In the genomic region with DNA sequence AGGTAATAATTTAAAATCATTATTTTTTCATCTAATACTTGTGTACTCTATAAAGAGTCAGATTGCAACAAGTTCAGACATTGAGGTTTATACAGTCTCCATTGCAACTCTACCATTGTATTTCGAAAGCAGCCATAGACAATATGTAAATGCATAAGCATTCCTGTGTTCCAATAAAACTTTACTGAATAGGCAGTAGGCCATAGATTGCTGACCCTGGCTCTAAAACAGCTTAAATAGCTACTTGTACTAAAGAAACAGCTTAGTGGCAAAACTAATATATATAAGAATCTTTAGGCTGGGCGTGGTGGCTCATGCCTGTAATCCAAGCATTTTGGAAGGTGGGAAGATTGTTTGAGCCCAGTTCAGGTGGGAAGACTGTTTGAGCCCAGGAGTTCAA, we compare ENCODE assay signal across 35 cellular contexts.
DNase-seq lines count a peak whose midpoint lies in the region; ATAC-seq and TF ChIP-seq lines count a peak whose summit lies in the region.
"Had no signal": no experiment of that assay in that cellular context is flagged by ENCODE, and none has a peak within 500 bp of the region (broad histone marks: within the 10 kb centered on the region; RNA-seq: fewer than 3 reads in every experiment).

No MANE protein-coding gene starts in this region.

- in situ Hi-C loops in HAP-1 (cut with MboI; ENCODE audit: low sequenced_read_pairs), result no loop called here

- no peak for TF ChIP-seq POLR2A in breast epithelium (IDR thresholded peaks at IDR 0.05)

- H3K27me3 Mint-ChIP-seq in MCF 10A (ENCODE audit: insufficient read depth, unreplicated experiment) (no peaks in the 10 kb centered on the region), GM23338 (ENCODE audit: insufficient read depth, low read depth, poor library complexity) (no peaks in the 10 kb centered on the region), T-helper 17 cell (peaks cover 15% of the 10 kb centered on the region)
- H3K27me3 Mint-ChIP-seq: CD4-positive, alpha-beta T cell had no signal

- no peak overlapping the region for H3K27ac ChIP-seq in breast epithelium
- no peak overlapping the region for H3K27ac ChIP-seq in GM23338 (ENCODE audit: low read depth)
- H3K27ac ChIP-seq in foreskin keratinocyte, result no peak overlapping the region
- H3K27ac ChIP-seq: 22Rv1; A549; BLaER1; BLaER1 treated with 17β-estradiol and CSF1 and Interleukin-3, amounts not matched to agents 10 nM and 100 nM; C4-2B had no signal

- H3K4me1 Mint-ChIP-seq in MCF 10A (ENCODE audit: insufficient read depth, unreplicated experiment) (no peaks in the 10 kb centered on the region), GM23338 (peaks cover 15% of the 10 kb centered on the region), T-helper 17 cell (no peaks in the 10 kb centered on the region)
- H3K4me1 Mint-ChIP-seq: B cell; CD14-positive monocyte; CD4-positive, alpha-beta memory T cell; CD4-positive, CD25-positive, alpha-beta regulatory T cell; CD8-positive, alpha-beta memory T cell had no signal

- intact Hi-C loops in MCF 10A (cut with micrococcal nuclease), result no loop called here
- intact Hi-C loops in breast epithelium (cut with DNase I; ENCODE audit: low total_unique reads), result no loop called here

- H3K4me3 ChIP-seq in breast epithelium (no peak overlapping the region), GM23338 (no peak overlapping the region), HAP-1 (no peak overlapping the region)
- H3K4me3 ChIP-seq: A549; BLaER1; BLaER1 treated with 17β-estradiol and CSF1 and Interleukin-3, amounts not matched to agents 10 nM and 100 nM had no signal

- DNase-seq in MCF 10A (ENCODE audit: unreplicated experiment) (no peak), breast epithelium (ENCODE audit: low spot score in 2 of 2) (no peak), GM23338 (ENCODE audit: low spot score) (no peak), HAP-1 (ENCODE audit: low spot score in 2 of 2) (peak; percentile 63 to 98), T-helper 17 cell (no peak), activated gamma-delta T cell (lab: John Stamatoyannopoulos, UW) (no peak), germinal center (ENCODE audit: low spot score) (no peak), foreskin keratinocyte (no peak)
- DNase-seq: 8988T; ACHN; AML-193; BE2C; C1 segment of cervical spinal cord; Caco-2; Calu3; CD4-positive, alpha-beta memory T cell; CD4-positive, alpha-beta T cell; CD4-positive, CD25-positive, alpha-beta regulatory T cell; CD8-positive, alpha-beta memory T cell; CD8-positive, alpha-beta T cell; COR-L47; DMS 273 treated with DMSO at 0.1 percent for 48 hours; DMS153; DMS53; DMS79; DMS79 treated with DMSO at 0.1 percent for 48 hours; DND-41; EL had no signal

- CTCF ChIA-PET in MCF 10A (lab: Yijun Ruan, JAX), result interaction anchor here (0.6 to 4.8 kb wide), 2 partner anchors 13 to 205 kb away, joined by 3 to 27 read pairs; no protein-coding TSS in a partner anchor

- H3K27me3 ChIP-seq in breast epithelium (no peaks in the 10 kb centered on the region), GM23338 (ENCODE audit: insufficient read depth) (no peaks in the 10 kb centered on the region), HAP-1 (ENCODE audit: low read depth) (no peaks in the 10 kb centered on the region), foreskin keratinocyte (no peaks in the 10 kb centered on the region)
- H3K27me3 ChIP-seq: BE2C; BLaER1; BLaER1 treated with 17β-estradiol and CSF1 and Interleukin-3, amounts not matched to agents 10 nM and 100 nM had no signal

- H3K4me1 ChIP-seq in breast epithelium, result no peaks in the 10 kb centered on the region
- no peaks in the 10 kb centered on the region; the same call in 1 of the 2 replicates for H3K4me1 ChIP-seq in GM23338 (ENCODE audit: insufficient read depth)
- peaks cover 15% of the 10 kb centered on the region for H3K4me1 ChIP-seq in HAP-1
- no peaks in the 10 kb centered on the region for H3K4me1 ChIP-seq in foreskin keratinocyte
- H3K4me1 ChIP-seq: A549; BE2C; BLaER1; BLaER1 treated with 17β-estradiol and CSF1 and Interleukin-3, amounts not matched to agents 10 nM and 100 nM; Caco-2 had no signal

- H3K27ac Mint-ChIP-seq in MCF 10A (ENCODE audit: low read depth, unreplicated experiment) (peak overlapping the region; percentile 6), GM23338 (peak overlapping the region; percentile 26; the same call in 1 of the 2 replicates), T-helper 17 cell (peak overlapping the region; percentile 11)
- H3K27ac Mint-ChIP-seq: B cell; CD14-positive monocyte; CD4-positive, alpha-beta T cell; CD4-positive, CD25-positive, alpha-beta regulatory T cell; CD8-positive, alpha-beta memory T cell; CD8-positive, alpha-beta T cell had no signal

- no peak overlapping the region for H2AFZ ChIP-seq in GM23338

- H3K4me2 ChIP-seq in GM23338, result no peak overlapping the region
- H3K4me2 ChIP-seq: A549; BLaER1; BLaER1 treated with 17β-estradiol and CSF1 and Interleukin-3, amounts not matched to agents 10 nM and 100 nM had no signal

- ATAC-seq in GM23338 (no peak), T-helper 17 cell (no peak), foreskin keratinocyte (no peak)
- ATAC-seq: A549; CD8-positive, alpha-beta T cell had no signal

- H4K20me1 ChIP-seq in GM23338 (replicated peaks; ENCODE audit: insufficient read depth), result no peaks in the 10 kb centered on the region
- H4K20me1 ChIP-seq: BLaER1; BLaER1 treated with 17β-estradiol and CSF1 and Interleukin-3, amounts not matched to agents 10 nM and 100 nM had no signal

- H3K36me3 Mint-ChIP-seq in MCF 10A (ENCODE audit: insufficient read depth, unreplicated experiment) (no peaks in the 10 kb centered on the region), GM23338 (ENCODE audit: low read depth) (no peaks in the 10 kb centered on the region), T-helper 17 cell (ENCODE audit: low read depth) (no peaks in the 10 kb centered on the region)
- H3K36me3 Mint-ChIP-seq: CD14-positive monocyte; CD4-positive, alpha-beta memory T cell; CD4-positive, CD25-positive, alpha-beta regulatory T cell; CD8-positive, alpha-beta memory T cell; CD8-positive, alpha-beta T cell had no signal

- no TSS peak for BruUV-seq in MCF 10A (replicated peaks; lab: Mats Ljungman, UMichigan)

- H3K36me3 ChIP-seq in breast epithelium, result no peaks in the 10 kb centered on the region
- H3K36me3 ChIP-seq in GM23338 (ENCODE audit: insufficient read depth), result no peaks in the 10 kb centered on the region
- H3K36me3 ChIP-seq in HAP-1 (replicated peaks), result no peaks in the 10 kb centered on the region
- H3K36me3 ChIP-seq: BE2C; BLaER1; BLaER1 treated with 17β-estradiol and CSF1 and Interleukin-3, amounts not matched to agents 10 nM and 100 nM had no signal

- H3K9me2 ChIP-seq in GM23338 (ENCODE audit: insufficient read depth), result no peaks in the 10 kb centered on the region

- H3K4me3 Mint-ChIP-seq in MCF 10A (ENCODE audit: unreplicated experiment), result no peak overlapping the region
- no peak overlapping the region for H3K4me3 Mint-ChIP-seq in GM23338
- no peak overlapping the region for H3K4me3 Mint-ChIP-seq in T-helper 17 cell
- H3K4me3 Mint-ChIP-seq: B cell; CD14-positive monocyte; CD4-positive, alpha-beta memory T cell; CD4-positive, alpha-beta T cell; CD4-positive, CD25-positive, alpha-beta regulatory T cell; CD8-positive, alpha-beta memory T cell; CD8-positive, alpha-beta T cell had no signal

- POLR2A ChIA-PET in MCF 10A (lab: Yijun Ruan, JAX), result no interaction called here

- H3K9me3 ChIP-seq in breast epithelium (no peaks in the 10 kb centered on the region), HAP-1 (no peaks in the 10 kb centered on the region), T-helper 17 cell (ENCODE audit: control insufficient read depth, low read length, poor library complexity, severe bottlenecking) (no peaks in the 10 kb centered on the region)
- H3K9me3 ChIP-seq: A549; BE2C; BLaER1; BLaER1 treated with 17β-estradiol and CSF1 and Interleukin-3, amounts not matched to agents 10 nM and 100 nM; Caco-2 had no signal

- no peaks in the 10 kb centered on the region for H3K79me2 ChIP-seq in GM23338 (replicated peaks; ENCODE audit: insufficient read depth)

- TF ChIP-seq CTCF in MCF 10A (IDR thresholded peaks at IDR 0.05; ENCODE audit: unreplicated experiment) (no peak), breast epithelium (IDR thresholded peaks at IDR 0.05) (no peak), GM23338 (conservative IDR thresholded peaks at IDR 0.05; ENCODE audit: low read depth in 2 of 2) (no peak), foreskin keratinocyte (conservative IDR thresholded peaks at IDR 0.05) (no peak)

- H3K9me3 Mint-ChIP-seq in MCF 10A (ENCODE audit: unreplicated experiment), result no peaks in the 10 kb centered on the region
- H3K9me3 Mint-ChIP-seq in GM23338, result no peaks in the 10 kb centered on the region
- H3K9me3 Mint-ChIP-seq: CD14-positive monocyte; CD4-positive, alpha-beta memory T cell; CD4-positive, alpha-beta T cell; CD4-positive, CD25-positive, alpha-beta regulatory T cell; CD8-positive, alpha-beta memory T cell; CD8-positive, alpha-beta T cell had no signal

- no peaks in the 10 kb centered on the region for H3F3A ChIP-seq in GM23338 (replicated peaks; ENCODE audit: low read depth)

TF ChIP-seq in GM23338, 12 proteins besides CTCF, POLR2A, EP300 and RAD21 (continues in another document):
- TF ChIP-seq ZNF114 (CRISPR knock-in tag; IDR thresholded peaks at IDR 0.05) (no peak), JUNB (IDR thresholded peaks at IDR 0.05; ENCODE audit: unreplicated experiment) (no peak)

Comparison
In these comparisons a context has a peak if more than half of its experiments do, and no peak if none do; other contexts are left out.
1. DNase-seq: peak in HAP-1 (2 of 2); none in MCF 10A (single experiment), breast epithelium (0 of 2), GM23338 (single experiment), T-helper 17 cell (0 of 3), activated gamma-delta T cell (single experiment), germinal center (single experiment) and foreskin keratinocyte (0 of 2).
2. Peak in every context shown above with its lines, with median percentiles within 50 percentile points of each other: H3K27ac Mint-ChIP-seq.